In genomic region chr22:48251629-48252028, GRCh38 we compare ENCODE assay signal across 28 cellular contexts.
"Had no signal": no experiment of that assay in that cellular context is flagged by ENCODE, and none has a peak within 500 bp of the region (broad histone marks: within the 10 kb centered on the region; RNA-seq: fewer than 3 reads in every experiment).

No MANE protein-coding gene starts in this region.

- H3K4me3 ChIP-seq: left lung, lower lobe of right lung, neural progenitor cell, ovary, prostate gland, sigmoid colon, tibial nerve, uterus had no signal

- H3K27me3 ChIP-seq: neural progenitor cell, ovary, uterus had no signal

- DNase-seq: hypothalamus; immature natural killer cell; kidney; left colon; left lung; lower lobe of right lung; mammary epithelial cell; mesenchymal stem cell; naive B cell; natural killer cell; nephron progenitor cell; ovary; retina; right cardiac atrium; sigmoid colon; small intestine; stimulated activated CD4-positive, alpha-beta T cell treated with anti-CD3 and anti-CD28 coated beads, Interleukin-1b, Interleukin-23, amount 100 ng/mL, for 48 hours; stimulated activated CD4-positive, alpha-beta T cell treated with anti-CD3 and anti-CD28 coated beads, Interleukin-2, amount 100 ng/mL, for 48 hours; stimulated activated CD4-positive, alpha-beta T cell treated with anti-CD3 and anti-CD28 coated beads, Interleukin-4, amount 100 ng/mL, for 4 hours; stimulated activated CD8-positive, alpha-beta memory T cell treated with anti-CD3 and anti-CD28 coated beads, Interleukin-4, amount 100 ng/mL, for 48 hours; stimulated activated naive CD4-positive, alpha-beta T cell treated with Interleukin-2 at 50 U/mL for 16 hours; stimulated activated naive CD8-positive, alpha-beta T cell treated with anti-CD3 and anti-CD28 coated beads, Interleukin-15, amount 100 ng/mL, for 72 hours; substantia nigra; uterus had no signal

- H3K36me3 ChIP-seq: left lung, lower lobe of right lung, neural progenitor cell, ovary, prostate gland, sigmoid colon, tibial nerve, uterus had no signal

- ATAC-seq: left colon; left lung; lower lobe of right lung; natural killer cell; right cardiac atrium; stimulated activated memory B cell treated with anti-CD40 and anti-IgM and Interleukin-4, amounts not matched to agents 10 μg/mL and 1 μg/mL and 100 μg/mL, for 72 hours; stimulated activated naive CD8-positive, alpha-beta T cell treated with anti-CD3 and anti-CD28 coated beads, Interleukin-15, amount 100 ng/mL, for 72 hours had no signal

- H3K4me1 ChIP-seq: tibial nerve, uterus had no signal

- H3K9me3 ChIP-seq: left lung, lower lobe of right lung, ovary, prostate gland, sigmoid colon, tibial nerve, uterus had no signal

- H3K27ac ChIP-seq: left lung, lower lobe of right lung, neural progenitor cell, ovary, prostate gland, sigmoid colon, tibial nerve, uterus had no signal
